14 cellular contexts compared by ENCODE assay signal in the genomic region with DNA sequence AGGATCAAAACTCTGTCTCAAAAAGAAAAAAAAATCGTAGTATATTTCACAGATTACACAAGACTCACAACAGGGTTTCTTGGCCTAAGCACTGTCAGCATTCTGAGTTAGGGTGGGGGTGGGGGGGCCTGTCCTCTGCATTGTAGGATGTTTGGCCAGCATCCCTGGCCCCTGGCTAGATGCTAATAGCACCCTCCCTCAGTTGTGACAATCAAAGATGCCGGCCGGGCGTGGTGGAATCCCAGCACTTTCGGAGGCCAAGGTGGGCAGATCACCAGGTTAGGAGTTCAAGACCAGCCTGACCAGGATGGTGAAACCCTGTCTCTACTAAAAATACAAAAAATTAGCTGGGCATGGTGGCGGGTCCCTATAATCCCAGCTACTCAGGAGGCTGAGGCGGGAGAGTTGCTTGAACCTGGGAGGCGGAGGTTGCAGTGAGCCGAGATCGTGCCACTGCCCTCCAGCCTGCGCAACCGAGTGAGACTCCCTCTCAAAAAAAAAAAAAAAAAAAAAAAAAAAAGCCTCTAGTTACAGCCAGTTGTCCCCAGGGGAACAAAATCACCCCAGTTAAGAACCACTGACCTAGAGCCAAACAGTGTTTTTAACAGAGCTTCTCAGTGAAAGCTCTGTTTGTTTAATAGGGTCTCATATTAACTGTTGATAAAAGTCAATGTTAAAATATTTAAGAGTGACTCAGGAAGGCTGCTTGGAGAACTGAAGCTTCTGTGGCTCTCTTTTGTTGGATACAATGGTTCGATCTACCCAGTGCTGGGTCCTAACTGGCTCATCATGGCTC.
"Had no signal": no experiment of that assay in that cellular context is flagged by ENCODE, and none has a peak within 500 bp of the region (broad histone marks: within the 10 kb centered on the region; RNA-seq: fewer than 3 reads in every experiment).

No MANE protein-coding gene starts in this region.

- H3K27me3 ChIP-seq: esophagus squamous epithelium, neutrophil, pancreas, sigmoid colon, stomach, tibial nerve, upper lobe of left lung had no signal

- H3K4me3 ChIP-seq: esophagus squamous epithelium, lung, pancreas, sigmoid colon, stomach, tibial nerve, upper lobe of left lung had no signal

- H3K9me3 ChIP-seq: esophagus squamous epithelium, neutrophil, pancreas, sigmoid colon, stomach, tibial nerve, upper lobe of left lung had no signal

- H3K4me1 ChIP-seq: esophagus squamous epithelium, pancreas, sigmoid colon, stomach, tibial nerve, upper lobe of left lung had no signal

- DNase-seq: effector memory CD4-positive, alpha-beta T cell; erythroblast; esophagus squamous epithelium; naive B cell; pancreas; sigmoid colon; stimulated activated CD4-positive, alpha-beta T cell treated with anti-CD3 and anti-CD28 coated beads, Interleukin-2, amount 100 ng/mL, for 24 hours; stimulated activated CD4-positive, alpha-beta T cell treated with anti-CD3 and anti-CD28 coated beads, Interleukin-4, amount 100 ng/mL, for 24 hours; stimulated activated naive CD4-positive, alpha-beta T cell treated with Interleukin-2 at 50 U/mL for 16 hours; stomach; upper lobe of left lung had no signal

- H3K36me3 ChIP-seq: esophagus squamous epithelium, neutrophil, pancreas, sigmoid colon, stomach, tibial nerve, upper lobe of left lung had no signal

- H3K27ac ChIP-seq: esophagus squamous epithelium, neutrophil, pancreas, sigmoid colon, stomach, tibial nerve, upper lobe of left lung had no signal
